12 cellular contexts compared by ENCODE assay signal in genomic region chr3:59456852-59457485, GRCh38.
DNase-seq lines count a peak whose midpoint lies in the region; ATAC-seq, FAIRE-seq and TF ChIP-seq lines count a peak whose summit lies in the region.
"Had no signal": no experiment of that assay in that cellular context is flagged by ENCODE, and none has a peak within 500 bp of the region (broad histone marks: within the 10 kb centered on the region; RNA-seq: fewer than 3 reads in every experiment).

No MANE protein-coding gene starts in this region.

- ATAC-seq in GM18511 (IDR thresholded peaks at IDR 0.05; ENCODE audit: unreplicated experiment) (peak; percentile 98), GM19438 (IDR thresholded peaks at IDR 0.05; ENCODE audit: low read depth, unreplicated experiment) (peak; percentile 88), HG02973 (IDR thresholded peaks at IDR 0.05; ENCODE audit: unreplicated experiment) (peak; percentile 95), HepG2 (no peak)
- ATAC-seq in activated T-cell treated with anti-CD3 and anti-CD28 coated beads, Interleukin-2, amount 50 U/mL, for 72 hours (replicated peaks in 1 of 2): peak; percentile 96 to 98

- no peaks in the 10 kb centered on the region for H3K27me3 Mint-ChIP-seq in activated T-cell treated with anti-CD3 and anti-CD28 coated beads, Interleukin-2, amount 50 U/mL, for 72 hours (ENCODE audit: low read depth)
- H3K27me3 Mint-ChIP-seq: activated naive CD8-positive, alpha-beta T cell treated with anti-CD3 and anti-CD28 coated beads, Interleukin-2, amount 10 ng/mL, durations not matched to agents 7 days and 5 days had no signal

- H3K79me2 ChIP-seq in HepG2 (ENCODE audit: insufficient read depth, low read length): no peaks in the 10 kb centered on the region

- peaks cover 6% of the 10 kb centered on the region in 2 donors for H3K9me3 Mint-ChIP-seq in activated T-cell treated with anti-CD3 and anti-CD28 coated beads, Interleukin-2, amount 50 U/mL, for 72 hours

- in situ Hi-C loops in HepG2 (cut with HindIII; ENCODE audit: extremely low pct_ligation_motif_present, low pct_unique_long_range_greater_than_20kb): no loop called here

- POLR2A ChIA-PET in HepG2 (lab: Yijun Ruan, JAX): no interaction called here
- POLR2A ChIA-PET in RWPE1 (lab: Yijun Ruan, JAX; ENCODE audit: low non-redundant PET): no interaction called here

- H2AFZ ChIP-seq in HepG2 (ENCODE audit: low read length): no peak overlapping the region

- H3K9me3 ChIP-seq in HepG2 (ENCODE audit: low read length) (no peaks in the 10 kb centered on the region), esophagus muscularis mucosa (no peaks in the 10 kb centered on the region)
- H3K9me3 ChIP-seq: stomach had no signal

- CTCF ChIA-PET in HepG2 (lab: Yijun Ruan, JAX; ENCODE audit: low intra/inter-chr PET ratio, low total read pairs) (no interaction called here), RWPE1 (lab: Yijun Ruan, JAX) (no interaction called here)

- TF ChIP-seq POLR2A in HepG2 (IDR thresholded peaks at IDR 0.05; ENCODE audit: insufficient read depth in 1 of 2, low read depth in 2 of 2, low read length in 2 of 2) (no peak), esophagus muscularis mucosa (IDR thresholded peaks at IDR 0.05; ENCODE audit: low read depth) (no peak)

- FAIRE-seq in HepG2 (lab: Jason Lieb, UNC): no peak

- H3K36me3 ChIP-seq in HepG2 (replicated peaks in 1 of 2; ENCODE audit: control insufficient read depth in 1 of 2, insufficient read depth in 2 of 2, low read length in 2 of 2): no peaks in the 10 kb centered on the region
- H3K36me3 ChIP-seq in esophagus muscularis mucosa: no peaks in the 10 kb centered on the region
- H3K36me3 ChIP-seq: stomach had no signal

- H3K4me1 Mint-ChIP-seq in activated T-cell treated with anti-CD3 and anti-CD28 coated beads, Interleukin-2, amount 50 U/mL, for 72 hours (ENCODE audit: low read depth): peaks cover 41% of the 10 kb centered on the region

- no peak for TF ChIP-seq RAD21 in HepG2 (CRISPR knock-in tag; IDR thresholded peaks at IDR 0.05)

- H3K27ac ChIP-seq in HepG2 (ENCODE audit: extremely low read length, insufficient read depth, low read length): no peak overlapping the region
- H3K27ac ChIP-seq in RWPE1: no peak overlapping the region
- H3K27ac ChIP-seq in esophagus muscularis mucosa (replicated peaks in 1 of 4): no peak overlapping the region
- H3K27ac ChIP-seq: SK-N-MC, stomach had no signal

- TF ChIP-seq CTCF in HepG2 (CRISPR knock-in tag; IDR thresholded peaks at IDR 0.05) (no peak), RWPE1 (conservative IDR thresholded peaks at IDR 0.05; ENCODE audit: low read depth) (no peak), esophagus muscularis mucosa (IDR thresholded peaks at IDR 0.05) (no peak)

- H3K4me3 ChIP-seq in HepG2 (replicated peaks in 1 of 3; ENCODE audit: insufficient read depth in 1 of 3, low read depth in 2 of 3, low read length in 3 of 3) (no peak overlapping the region), esophagus muscularis mucosa (no peak overlapping the region)
- H3K4me3 ChIP-seq: SK-N-MC, stomach had no signal

- H3K4me3 Mint-ChIP-seq in activated T-cell treated with anti-CD3 and anti-CD28 coated beads, Interleukin-2, amount 50 U/mL, for 72 hours: peak overlapping the region in 1 of 2 donors; percentile 10
- H3K4me3 Mint-ChIP-seq: activated naive CD8-positive, alpha-beta T cell treated with anti-CD3 and anti-CD28 coated beads, Interleukin-2, amount 10 ng/mL, durations not matched to agents 7 days and 5 days had no signal

- DNase-seq in activated T-cell treated with anti-CD3 and anti-CD28 coated beads, Interleukin-2, amount 50 U/mL, for 72 hours: peak; percentile 67 to 69
- DNase-seq in HepG2 (ENCODE audit: low spot score) (no peak), RWPE1 (ENCODE audit: low spot score) (no peak), dedifferentiated amniotic fluid mesenchymal stem cell (ENCODE audit: extremely low spot score) (no peak), esophagus muscularis mucosa (ENCODE audit: extremely low spot score) (no peak)
- DNase-seq: activated naive CD8-positive, alpha-beta T cell treated with anti-CD3 and anti-CD28 coated beads, Interleukin-2, amount 10 ng/mL, durations not matched to agents 7 days and 5 days; retina; stomach had no signal

- intact Hi-C loops in HepG2 (cut with micrococcal nuclease; ENCODE audit: unreplicated experiment): no loop called here
- intact Hi-C loops in esophagus muscularis mucosa (cut with DNase I): no loop called here

- H3K36me3 Mint-ChIP-seq in activated T-cell treated with anti-CD3 and anti-CD28 coated beads, Interleukin-2, amount 50 U/mL, for 72 hours (ENCODE audit: insufficient read depth in 2 of 2): peaks cover 7 to 8% of the 10 kb centered on the region in 2 donors

- WGBS in HepG2 (ENCODE audit: low lambda C conversion rate): 0% methylated on average over 5 of the region's 7 CpGs
- WGBS in esophagus muscularis mucosa: 75% methylated on average over 7 of the region's 7 CpGs

- TF ChIP-seq EP300 in HepG2 (IDR thresholded peaks at IDR 0.05; ENCODE audit: low read depth in 2 of 2, low read length in 2 of 2) (no peak), HepG2 (CRISPR knock-in tag; IDR thresholded peaks at IDR 0.05; ENCODE audit: borderline replicate concordance) (no peak), esophagus muscularis mucosa (IDR thresholded peaks at IDR 0.05) (no peak)

- peak overlapping the region; percentile 14 for H3K27ac Mint-ChIP-seq in activated T-cell treated with anti-CD3 and anti-CD28 coated beads, Interleukin-2, amount 50 U/mL, for 72 hours
- H3K27ac Mint-ChIP-seq: activated naive CD8-positive, alpha-beta T cell treated with anti-CD3 and anti-CD28 coated beads, Interleukin-2, amount 10 ng/mL, durations not matched to agents 7 days and 5 days had no signal

- H3K4me1 ChIP-seq in HepG2 (ENCODE audit: insufficient read depth, low read length) (no peaks in the 10 kb centered on the region), esophagus muscularis mucosa (no peaks in the 10 kb centered on the region)

- no peak overlapping the region for H3K9ac ChIP-seq in HepG2 (ENCODE audit: insufficient read depth, low read depth, low read length)

- no peaks in the 10 kb centered on the region for H4K20me1 ChIP-seq in HepG2 (ENCODE audit: insufficient read depth, low read length)

- no TSS peak for BruUV-seq in HepG2 (replicated peaks; lab: Mats Ljungman, UMichigan)

- H3K27me3 ChIP-seq in HepG2 (ENCODE audit: control insufficient read depth in 1 of 2, insufficient read depth in 2 of 2, low read length in 2 of 2) (peaks cover 0 to 4% of the 10 kb centered on the region in 2 experiments; a peak in 1 of 5 replicates), esophagus muscularis mucosa (no peaks in the 10 kb centered on the region)
- H3K27me3 ChIP-seq: stomach had no signal

- H3K4me2 ChIP-seq in HepG2 (ENCODE audit: low read depth, low read length): no peak overlapping the region

TF ChIP-seq in HepG2, 621 proteins besides CTCF, POLR2A, EP300 and RAD21:
- no peak for TF ChIP-seq ZNF138 (CRISPR knock-in tag; IDR thresholded peaks at IDR 0.05; ENCODE audit: low read depth)
- TF ChIP-seq EEA1 (CRISPR knock-in tag; IDR thresholded peaks at IDR 0.05; ENCODE audit: borderline replicate concordance): no peak
- TF ChIP-seq ZNF691 (CRISPR knock-in tag; IDR thresholded peaks at IDR 0.05; ENCODE audit: borderline replicate concordance, low read depth): no peak
- TF ChIP-seq ZNF484 (CRISPR knock-in tag; IDR thresholded peaks at IDR 0.05; ENCODE audit: borderline replicate concordance, low read depth): no peak
- TF ChIP-seq RBFOX2 (IDR thresholded peaks at IDR 0.05; ENCODE audit: low read depth, low read length): no peak
- TF ChIP-seq PAX8 (CRISPR knock-in tag; IDR thresholded peaks at IDR 0.05; ENCODE audit: borderline replicate concordance): no peak
- no peak for TF ChIP-seq ZNF296 (CRISPR knock-in tag; conservative IDR thresholded peaks at IDR 0.05)
- no peak for TF ChIP-seq ARHGAP35 (CRISPR knock-in tag; IDR thresholded peaks at IDR 0.05; ENCODE audit: borderline replicate concordance)

Comparison
In these comparisons a context has a peak if more than half of its experiments do, and no peak if none do; other contexts are left out.
1. DNase-seq: peak in activated T-cell treated with anti-CD3 and anti-CD28 coated beads, Interleukin-2, amount 50 U/mL, for 72 hours (2 of 2); none in HepG2 (single experiment), RWPE1 (single experiment), dedifferentiated amniotic fluid mesenchymal stem cell (single experiment) and esophagus muscularis mucosa (single experiment).